ENCODE assay signal across 22 cellular contexts in the genomic region with DNA sequence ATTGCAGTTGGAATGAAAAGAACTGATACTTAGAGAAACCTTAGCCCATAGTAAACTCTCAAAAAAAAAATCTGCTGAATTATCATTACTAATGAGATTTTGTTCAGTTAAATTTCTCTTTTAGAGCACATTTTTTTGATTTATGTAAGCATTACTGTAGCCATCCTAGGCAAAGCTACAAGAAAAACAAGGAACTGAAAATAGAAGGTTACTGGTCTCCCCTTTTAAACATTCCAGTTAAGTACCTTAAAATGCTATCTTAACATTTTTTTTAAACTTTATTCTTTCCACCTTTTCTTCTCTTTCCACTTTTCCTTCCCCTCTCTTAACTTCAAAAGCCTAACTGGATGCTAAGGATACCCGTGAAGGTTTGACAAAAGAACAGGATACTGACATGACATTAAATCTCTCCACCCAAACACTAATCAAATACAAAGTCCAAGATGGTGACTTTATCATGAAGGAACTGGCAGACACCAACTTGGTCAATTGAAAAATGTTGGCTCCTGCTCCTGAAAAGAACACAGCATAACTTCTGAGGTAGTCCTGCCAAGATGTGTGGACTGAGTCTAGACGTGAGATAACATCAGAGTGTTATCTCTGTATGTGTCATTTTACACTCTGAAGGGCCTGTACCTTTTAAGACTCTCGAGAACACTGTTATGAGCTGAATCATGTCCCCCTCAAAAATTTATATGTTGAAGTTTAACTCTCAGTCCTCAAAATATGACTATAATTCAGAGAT. TPM values are rescaled to one million over a fixed set of nuclear protein-coding genes. Genes with fewer than 3 reads are reported as not detected.
DNase-seq lines count a peak whose midpoint lies in the region; ATAC-seq and TF ChIP-seq lines count a peak whose summit lies in the region.
"Had no signal": no experiment of that assay in that cellular context is flagged by ENCODE, and none has a peak within 500 bp of the region (broad histone marks: within the 10 kb centered on the region; RNA-seq: fewer than 3 reads in every experiment).

No MANE protein-coding gene starts in this region.

- H3K4me3 ChIP-seq in fibroblast of the aortic adventitia (ENCODE audit: low read depth, low read length) (no peak overlapping the region), MG63 (no peak overlapping the region)
- H3K4me3 ChIP-seq: transverse colon had no signal

- intact Hi-C loops in activated T-helper 1 cell treated with anti-CD3 and anti-CD28 coated beads, Interleukin-12 subunit alpha, Interleukin-12 subunit beta, Interleukin-2, Interleukin-4 antibody, amounts not matched to agents 30 ng/mL and 10 ng/mL and 1 ng/mL, durations not matched to agents 14 hours and 24 hours and 36 hours (cut with micrococcal nuclease) = loop anchor here (10.0 kb wide), 2 partner anchors 252 to 762 kb away; no protein-coding TSS in a partner anchor

- H3K4me3 Mint-ChIP-seq in activated T-cell treated with anti-CD3 and anti-CD28 coated beads, Interleukin-2, amount 50 U/mL, for 72 hours = no peak overlapping the region
- no peak overlapping the region for H3K4me3 Mint-ChIP-seq in activated T-helper 1 cell treated with anti-CD3 and anti-CD28 coated beads, Interleukin-12 subunit alpha, Interleukin-12 subunit beta, Interleukin-2, Interleukin-4 antibody, amounts not matched to agents 30 ng/mL and 10 ng/mL and 1 ng/mL, durations not matched to agents 14 hours and 24 hours and 36 hours
- H3K4me3 Mint-ChIP-seq: activated naive CD4-positive, alpha-beta T cell treated with anti-CD3 and anti-CD28 coated beads, Interleukin-2, amount 50 U/mL, for 24 hours; effector memory CD8-positive, alpha-beta T cell; stimulated activated naive CD8-positive, alpha-beta T cell treated with anti-CD3 and anti-CD28 coated beads, Interleukin-15, amount 100 ng/mL, for 72 hours; T-helper 1 cell treated with Interleukin-12 subunit alpha and Interleukin-12 subunit beta and Interleukin-4 antibody, amounts not matched to agents 30 μg/mL and 1 μg/mL, for 36 hours had no signal

- ATAC-seq in activated T-cell treated with anti-CD3 and anti-CD28 coated beads, Interleukin-2, amount 50 U/mL, for 72 hours (replicated peaks in 1 of 2) = peak; percentile 30 to 46
- no peak for ATAC-seq in SK-N-SH treated with all-trans-retinoic acid at 6 μM for 48 hours
- ATAC-seq: effector memory CD8-positive, alpha-beta T cell; esophagus mucosa; stimulated activated naive CD8-positive, alpha-beta T cell treated with anti-CD3 and anti-CD28 coated beads, Interleukin-15, amount 100 ng/mL, for 72 hours had no signal

- no peaks in the 10 kb centered on the region for H3K36me3 ChIP-seq in MG63
- H3K36me3 ChIP-seq: neutrophil, transverse colon had no signal

- DNase-seq in activated T-cell treated with anti-CD3 and anti-CD28 coated beads, Interleukin-2, amount 50 U/mL, for 72 hours = no peak
- no peak for DNase-seq in activated T-cell treated with anti-CD3 and anti-CD28 coated beads, Interleukin-2, amount 50 U/mL, for 48 hours
- DNase-seq in fibroblast of the aortic adventitia (ENCODE audit: low read depth) = peak; percentile 78
- no peak for DNase-seq in stimulated activated CD4-positive, alpha-beta T cell treated with anti-CD3 and anti-CD28 coated beads, Interleukin-4, amount 100 ng/mL, for 24 hours
- DNase-seq in activated T-helper 1 cell treated with anti-CD3 and anti-CD28 coated beads, Interleukin-12 subunit alpha, Interleukin-12 subunit beta, Interleukin-2, Interleukin-4 antibody, amounts not matched to agents 30 ng/mL and 10 ng/mL and 1 ng/mL, durations not matched to agents 14 hours and 24 hours and 36 hours (ENCODE audit: low spot score) = no peak
- no peak for DNase-seq in SIG-M5 treated with dmso at 0.1 percent for 504 hours (lab: John Stamatoyannopoulos, UW; ENCODE audit: unreplicated experiment)
- DNase-seq in MG63 = no peak
- DNase-seq: activated CD4-positive, alpha-beta T cell treated with anti-CD3 and anti-CD28 coated beads for 4 hours; DND-41; effector memory CD8-positive, alpha-beta T cell; kidney glomerular epithelial cell; NCI-H1694; NCI-H69; OCI-M1; SIG-M5; stimulated activated naive CD8-positive, alpha-beta T cell treated with anti-CD3 and anti-CD28 coated beads, Interleukin-15, amount 100 ng/mL, for 72 hours; transverse colon had no signal

- peaks cover 8% of the 10 kb centered on the region for H3K4me1 Mint-ChIP-seq in activated T-cell treated with anti-CD3 and anti-CD28 coated beads, Interleukin-2, amount 50 U/mL, for 72 hours (ENCODE audit: low read depth)
- H3K4me1 Mint-ChIP-seq in activated T-helper 1 cell treated with anti-CD3 and anti-CD28 coated beads, Interleukin-12 subunit alpha, Interleukin-12 subunit beta, Interleukin-2, Interleukin-4 antibody, amounts not matched to agents 30 ng/mL and 10 ng/mL and 1 ng/mL, durations not matched to agents 14 hours and 24 hours and 36 hours (ENCODE audit: low read depth) = peaks cover 5% of the 10 kb centered on the region
- H3K4me1 Mint-ChIP-seq: activated naive CD4-positive, alpha-beta T cell treated with anti-CD3 and anti-CD28 coated beads, Interleukin-2, amount 50 U/mL, for 24 hours had no signal

- no peaks in the 10 kb centered on the region for H3K9me3 ChIP-seq in MG63
- H3K9me3 ChIP-seq: neutrophil, transverse colon had no signal

- peak overlapping the region; percentile 31 for H3K27ac Mint-ChIP-seq in activated T-cell treated with anti-CD3 and anti-CD28 coated beads, Interleukin-2, amount 50 U/mL, for 72 hours
- no peak overlapping the region for H3K27ac Mint-ChIP-seq in activated T-helper 1 cell treated with anti-CD3 and anti-CD28 coated beads, Interleukin-12 subunit alpha, Interleukin-12 subunit beta, Interleukin-2, Interleukin-4 antibody, amounts not matched to agents 30 ng/mL and 10 ng/mL and 1 ng/mL, durations not matched to agents 14 hours and 24 hours and 36 hours
- H3K27ac Mint-ChIP-seq: activated naive CD4-positive, alpha-beta T cell treated with anti-CD3 and anti-CD28 coated beads, Interleukin-2, amount 50 U/mL, for 24 hours; effector memory CD8-positive, alpha-beta T cell; stimulated activated naive CD8-positive, alpha-beta T cell treated with anti-CD3 and anti-CD28 coated beads, Interleukin-15, amount 100 ng/mL, for 72 hours; T-helper 1 cell treated with Interleukin-12 subunit alpha and Interleukin-12 subunit beta and Interleukin-4 antibody, amounts not matched to agents 30 μg/mL and 1 μg/mL, for 36 hours had no signal

- no peak for TF ChIP-seq CTCF in fibroblast of the aortic adventitia (IDR thresholded peaks at IDR 0.05; ENCODE audit: insufficient read depth, low read length)

- peaks cover 16% of the 10 kb centered on the region for H3K27me3 Mint-ChIP-seq in activated T-cell treated with anti-CD3 and anti-CD28 coated beads, Interleukin-2, amount 50 U/mL, for 72 hours (ENCODE audit: low read depth)
- H3K27me3 Mint-ChIP-seq in activated T-helper 1 cell treated with anti-CD3 and anti-CD28 coated beads, Interleukin-12 subunit alpha, Interleukin-12 subunit beta, Interleukin-2, Interleukin-4 antibody, amounts not matched to agents 30 ng/mL and 10 ng/mL and 1 ng/mL, durations not matched to agents 14 hours and 24 hours and 36 hours (ENCODE audit: insufficient read depth) = peaks cover 11% of the 10 kb centered on the region
- H3K27me3 Mint-ChIP-seq: activated naive CD4-positive, alpha-beta T cell treated with anti-CD3 and anti-CD28 coated beads, Interleukin-2, amount 50 U/mL, for 24 hours had no signal

- H3K27me3 ChIP-seq in MG63 = no peaks in the 10 kb centered on the region
- H3K27me3 ChIP-seq: neutrophil had no signal

- H3K36me3 Mint-ChIP-seq in activated T-cell treated with anti-CD3 and anti-CD28 coated beads, Interleukin-2, amount 50 U/mL, for 72 hours (ENCODE audit: insufficient read depth in 2 of 2) = peaks cover 0 to 2% of the 10 kb centered on the region in 2 donors
- H3K36me3 Mint-ChIP-seq in activated T-helper 1 cell treated with anti-CD3 and anti-CD28 coated beads, Interleukin-12 subunit alpha, Interleukin-12 subunit beta, Interleukin-2, Interleukin-4 antibody, amounts not matched to agents 30 ng/mL and 10 ng/mL and 1 ng/mL, durations not matched to agents 14 hours and 24 hours and 36 hours (ENCODE audit: low read depth) = no peaks in the 10 kb centered on the region
- H3K36me3 Mint-ChIP-seq: activated naive CD4-positive, alpha-beta T cell treated with anti-CD3 and anti-CD28 coated beads, Interleukin-2, amount 50 U/mL, for 24 hours had no signal

- peaks cover 0 to 1% of the 10 kb centered on the region in 2 donors for H3K9me3 Mint-ChIP-seq in activated T-cell treated with anti-CD3 and anti-CD28 coated beads, Interleukin-2, amount 50 U/mL, for 72 hours
- no peaks in the 10 kb centered on the region for H3K9me3 Mint-ChIP-seq in activated T-helper 1 cell treated with anti-CD3 and anti-CD28 coated beads, Interleukin-12 subunit alpha, Interleukin-12 subunit beta, Interleukin-2, Interleukin-4 antibody, amounts not matched to agents 30 ng/mL and 10 ng/mL and 1 ng/mL, durations not matched to agents 14 hours and 24 hours and 36 hours
- H3K9me3 Mint-ChIP-seq: activated naive CD4-positive, alpha-beta T cell treated with anti-CD3 and anti-CD28 coated beads, Interleukin-2, amount 50 U/mL, for 24 hours; effector memory CD8-positive, alpha-beta T cell; T-helper 1 cell treated with Interleukin-12 subunit alpha and Interleukin-12 subunit beta and Interleukin-4 antibody, amounts not matched to agents 30 μg/mL and 1 μg/mL, for 36 hours had no signal

TF ChIP-seq in SK-N-SH treated with all-trans-retinoic acid at 6 μM for 48 hours, 23 proteins besides CTCF, POLR2A, EP300 and RAD21 (continues in another document):
- no peak for TF ChIP-seq ARNTL (CRISPR knock-in tag; IDR thresholded peaks at IDR 0.05; ENCODE audit: borderline replicate concordance, low read depth)

RNA-seq across cellular contexts. Expression of gene SACS, which starts 29.5 kb away (rescaled TPM):
- total RNA-seq in activated T-cell treated with anti-CD3 and anti-CD28 coated beads, Interleukin-2, amount 50 U/mL, for 72 hours = 10 to 100 TPM; 29.1 to 31.1 TPM
- total RNA-seq in fibroblast of the aortic adventitia (ENCODE audit: low replicate concordance) = 21.9 and 66.2 TPM in 2 replicates
- total RNA-seq in activated T-helper 1 cell treated with anti-CD3 and anti-CD28 coated beads, Interleukin-12 subunit alpha, Interleukin-12 subunit beta, Interleukin-2, Interleukin-4 antibody, amounts not matched to agents 30 ng/mL and 10 ng/mL and 1 ng/mL, durations not matched to agents 14 hours and 24 hours and 36 hours = 32.1 and 32.4 TPM in 2 replicates
- 32.1 and 51.2 TPM in 2 replicates for total RNA-seq in MG63 (2014; rRNA removed; shearing (Covaris generic); ENCODE audit: low replicate concordance)
